In genomic region chr7:43114451-43114765, GRCh38 we compare ENCODE assay signal across 1 cellular context.
TF ChIP-seq lines count a peak whose summit lies in the region.

No MANE protein-coding gene starts in this region.

TF ChIP-seq in K562, 482 proteins besides CTCF, POLR2A, EP300 and RAD21:
- TF ChIP-seq CBX2 (IDR thresholded peaks at IDR 0.05; ENCODE audit: insufficient read depth, low read length, poor library complexity, severe bottlenecking): peak; percentile 32
- 0 out of 2 replicates have a peak, but pooled peaks have one; percentile 12 for TF ChIP-seq RNF2 (IDR thresholded peaks at IDR 0.05)
- TF ChIP-seq YY1 (IDR thresholded peaks at IDR 0.05; ENCODE audit: borderline replicate concordance in 1 of 3, control insufficient read depth in 1 of 3, extremely low read depth in 1 of 3, insufficient read depth in 3 of 3, insufficient read length in 1 of 3, insufficient replicate concordance in 2 of 3, low read depth in 1 of 3, low read length in 2 of 3): no peak
- no peak for TF ChIP-seq ZC3H8 (IDR thresholded peaks at IDR 0.05)
- no peak for TF ChIP-seq ZBTB12 (CRISPR knock-in tag; IDR thresholded peaks at IDR 0.05)
